1 cellular context compared by ENCODE assay signal in the genomic region with DNA sequence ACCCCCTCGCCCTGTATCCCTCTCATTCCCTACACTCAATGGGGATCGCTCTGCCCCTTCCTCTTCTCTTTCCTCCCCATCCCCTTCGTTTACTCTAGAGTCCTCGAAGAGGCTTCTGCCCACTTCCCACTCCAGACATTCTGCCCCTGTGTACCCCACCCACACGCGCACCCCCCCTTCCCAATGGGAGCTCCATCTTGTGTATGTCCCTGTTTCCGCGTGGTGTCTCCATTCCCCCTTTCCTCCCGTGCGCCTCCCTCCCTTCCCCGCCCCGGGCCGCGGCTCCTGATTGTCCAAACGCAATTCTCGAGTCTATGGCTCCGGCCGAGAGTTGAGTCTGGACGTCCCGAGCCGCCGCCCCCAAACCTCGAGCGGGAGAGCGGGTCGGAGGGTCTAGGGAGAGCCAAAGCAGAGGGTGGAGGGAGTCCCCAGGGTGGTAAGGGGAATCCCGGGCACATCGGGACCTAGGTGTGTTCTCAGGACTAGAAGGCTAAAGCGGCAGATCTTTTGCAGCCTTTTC.
TF ChIP-seq lines count a peak whose summit lies in the region.

No MANE protein-coding gene starts in this region.

TF ChIP-seq in K562, 482 proteins besides CTCF, POLR2A, EP300 and RAD21 (continued from another document and continues in another):
- TF ChIP-seq, protein P1, sequence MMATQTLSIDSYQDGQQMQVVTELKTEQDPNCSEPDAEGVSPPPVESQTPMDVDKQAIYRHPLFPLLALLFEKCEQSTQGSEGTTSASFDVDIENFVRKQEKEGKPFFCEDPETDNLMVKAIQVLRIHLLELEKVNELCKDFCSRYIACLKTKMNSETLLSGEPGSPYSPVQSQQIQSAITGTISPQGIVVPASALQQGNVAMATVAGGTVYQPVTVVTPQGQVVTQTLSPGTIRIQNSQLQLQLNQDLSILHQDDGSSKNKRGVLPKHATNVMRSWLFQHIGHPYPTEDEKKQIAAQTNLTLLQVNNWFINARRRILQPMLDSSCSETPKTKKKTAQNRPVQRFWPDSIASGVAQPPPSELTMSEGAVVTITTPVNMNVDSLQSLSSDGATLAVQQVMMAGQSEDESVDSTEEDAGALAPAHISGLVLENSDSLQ (IDR thresholded peaks at IDR 0.05) = no peak
- TF ChIP-seq ZBTB43 (CRISPR knock-in tag; IDR thresholded peaks at IDR 0.05) = peak; percentile 76; the same call in 1 of the 2 replicates
- TF ChIP-seq SETDB1 (IDR thresholded peaks at IDR 0.05; ENCODE audit: low read length) = no peak
- peak; percentile 22; the same call in 1 of the 2 replicates for TF ChIP-seq ELF4 (CRISPR knock-in tag; IDR thresholded peaks at IDR 0.05)
- no peak for TF ChIP-seq DMBX1 (CRISPR knock-in tag; IDR thresholded peaks at IDR 0.05; ENCODE audit: borderline replicate concordance)
- TF ChIP-seq DDX20 (tag; IDR thresholded peaks at IDR 0.05; ENCODE audit: low read depth) = no peak
- TF ChIP-seq GATAD2A (IDR thresholded peaks at IDR 0.05) = peak; percentile 30; the same call in 1 of the 2 replicates
- TF ChIP-seq ZNF584 (CRISPR knock-in tag; IDR thresholded peaks at IDR 0.05; ENCODE audit: low read depth) = no peak
- peak; percentile 22 for TF ChIP-seq PCBP1 (IDR thresholded peaks at IDR 0.05; ENCODE audit: low read depth, low read length, poor library complexity, severe bottlenecking)
- no peak for TF ChIP-seq NELFE (IDR thresholded peaks at IDR 0.05; ENCODE audit: insufficient read depth, insufficient read length)
- TF ChIP-seq ARID3A (IDR thresholded peaks at IDR 0.05; ENCODE audit: borderline replicate concordance, low read depth, low read length) = no peak
- TF ChIP-seq ZNF75A (CRISPR knock-in tag; IDR thresholded peaks at IDR 0.05) = no peak
- 0 out of 2 replicates have a peak, but pooled peaks have one; percentile 3 for TF ChIP-seq ZBTB7A (IDR thresholded peaks at IDR 0.05; ENCODE audit: borderline replicate concordance, control insufficient read depth, low read depth, low read length)
- no peak for TF ChIP-seq PHF20 (IDR thresholded peaks at IDR 0.05; ENCODE audit: partially characterized antibody)
- no peak for TF ChIP-seq ZFPM2 (CRISPR knock-in tag; IDR thresholded peaks at IDR 0.05)
- no peak for TF ChIP-seq SUPT5H (IDR thresholded peaks at IDR 0.05)
- TF ChIP-seq NR2F6 (CRISPR knock-in tag; IDR thresholded peaks at IDR 0.05) = no peak
- no peak for TF ChIP-seq RFX7 (CRISPR knock-in tag; IDR thresholded peaks at IDR 0.05)
- TF ChIP-seq E2F3 (CRISPR knock-in tag; IDR thresholded peaks at IDR 0.05) = no peak
- TF ChIP-seq MEF2A (IDR thresholded peaks at IDR 0.05; ENCODE audit: control insufficient read depth, low read depth, low read length) = no peak
- TF ChIP-seq NCOA6 (IDR thresholded peaks at IDR 0.05) = no peak
- TF ChIP-seq, protein P2, sequence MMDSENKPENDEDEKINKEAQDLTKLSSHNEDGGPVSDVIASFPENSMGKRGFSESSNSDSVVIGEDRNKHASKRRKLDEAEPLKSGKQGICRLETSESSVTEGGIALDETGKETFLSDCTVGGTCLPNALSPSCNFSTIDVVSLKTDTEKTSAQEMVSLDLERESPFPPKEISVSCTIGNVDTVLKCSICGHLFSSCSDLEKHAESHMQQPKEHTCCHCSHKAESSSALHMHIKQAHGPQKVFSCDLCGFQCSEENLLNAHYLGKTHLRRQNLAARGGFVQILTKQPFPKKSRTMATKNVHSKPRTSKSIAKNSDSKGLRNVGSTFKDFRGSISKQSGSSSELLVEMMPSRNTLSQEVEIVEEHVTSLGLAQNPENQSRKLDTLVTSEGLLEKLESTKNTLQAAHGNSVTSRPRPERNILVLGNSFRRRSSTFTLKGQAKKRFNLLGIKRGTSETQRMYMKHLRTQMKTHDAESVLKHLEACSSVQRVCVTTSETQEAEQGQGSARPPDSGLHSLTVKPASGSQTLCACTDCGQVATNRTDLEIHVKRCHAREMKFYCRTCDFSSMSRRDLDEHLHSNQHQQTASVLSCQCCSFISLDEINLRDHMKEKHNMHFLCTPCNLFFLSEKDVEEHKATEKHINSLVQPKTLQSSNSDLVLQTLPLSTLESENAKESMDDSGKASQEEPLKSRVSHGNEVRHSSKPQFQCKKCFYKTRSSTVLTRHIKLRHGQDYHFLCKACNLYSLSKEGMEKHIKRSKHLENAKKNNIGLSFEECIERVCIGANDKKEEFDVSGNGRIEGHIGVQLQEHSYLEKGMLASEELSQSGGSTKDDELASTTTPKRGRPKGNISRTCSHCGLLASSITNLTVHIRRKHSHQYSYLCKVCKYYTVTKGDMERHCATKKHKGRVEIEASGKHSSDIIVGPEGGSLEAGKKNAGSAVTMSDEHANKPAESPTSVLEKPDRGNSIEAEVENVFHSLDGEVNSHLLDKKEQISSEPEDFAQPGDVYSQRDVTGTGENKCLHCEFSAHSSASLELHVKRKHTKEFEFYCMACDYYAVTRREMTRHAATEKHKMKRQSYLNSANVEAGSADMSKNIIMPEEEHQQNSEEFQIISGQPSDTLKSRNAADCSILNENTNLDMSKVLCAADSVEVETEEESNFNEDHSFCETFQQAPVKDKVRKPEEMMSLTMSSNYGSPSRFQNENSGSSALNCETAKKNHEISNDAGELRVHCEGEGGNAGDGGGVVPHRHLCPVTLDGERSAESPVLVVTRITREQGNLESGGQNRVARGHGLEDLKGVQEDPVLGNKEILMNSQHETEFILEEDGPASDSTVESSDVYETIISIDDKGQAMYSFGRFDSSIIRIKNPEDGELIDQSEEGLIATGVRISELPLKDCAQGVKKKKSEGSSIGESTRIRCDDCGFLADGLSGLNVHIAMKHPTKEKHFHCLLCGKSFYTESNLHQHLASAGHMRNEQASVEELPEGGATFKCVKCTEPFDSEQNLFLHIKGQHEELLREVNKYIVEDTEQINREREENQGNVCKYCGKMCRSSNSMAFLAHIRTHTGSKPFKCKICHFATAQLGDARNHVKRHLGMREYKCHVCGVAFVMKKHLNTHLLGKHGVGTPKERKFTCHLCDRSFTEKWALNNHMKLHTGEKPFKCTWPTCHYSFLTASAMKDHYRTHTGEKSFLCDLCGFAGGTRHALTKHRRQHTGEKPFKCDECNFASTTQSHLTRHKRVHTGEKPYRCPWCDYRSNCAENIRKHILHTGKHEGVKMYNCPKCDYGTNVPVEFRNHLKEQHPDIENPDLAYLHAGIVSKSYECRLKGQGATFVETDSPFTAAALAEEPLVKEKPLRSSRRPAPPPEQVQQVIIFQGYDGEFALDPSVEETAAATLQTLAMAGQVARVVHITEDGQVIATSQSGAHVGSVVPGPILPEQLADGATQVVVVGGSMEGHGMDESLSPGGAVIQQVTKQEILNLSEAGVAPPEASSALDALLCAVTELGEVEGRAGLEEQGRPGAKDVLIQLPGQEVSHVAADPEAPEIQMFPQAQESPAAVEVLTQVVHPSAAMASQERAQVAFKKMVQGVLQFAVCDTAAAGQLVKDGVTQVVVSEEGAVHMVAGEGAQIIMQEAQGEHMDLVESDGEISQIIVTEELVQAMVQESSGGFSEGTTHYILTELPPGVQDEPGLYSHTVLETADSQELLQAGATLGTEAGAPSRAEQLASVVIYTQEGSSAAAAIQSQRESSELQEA (IDR thresholded peaks at IDR 0.05; ENCODE audit: low read depth) = no peak
- TF ChIP-seq BMI1 (IDR thresholded peaks at IDR 0.05; ENCODE audit: low read length) = no peak
- TF ChIP-seq LEF1 (IDR thresholded peaks at IDR 0.05) = no peak
- TF ChIP-seq IFI16 (CRISPR knock-in tag; IDR thresholded peaks at IDR 0.05) = no peak
- TF ChIP-seq, protein P3, sequence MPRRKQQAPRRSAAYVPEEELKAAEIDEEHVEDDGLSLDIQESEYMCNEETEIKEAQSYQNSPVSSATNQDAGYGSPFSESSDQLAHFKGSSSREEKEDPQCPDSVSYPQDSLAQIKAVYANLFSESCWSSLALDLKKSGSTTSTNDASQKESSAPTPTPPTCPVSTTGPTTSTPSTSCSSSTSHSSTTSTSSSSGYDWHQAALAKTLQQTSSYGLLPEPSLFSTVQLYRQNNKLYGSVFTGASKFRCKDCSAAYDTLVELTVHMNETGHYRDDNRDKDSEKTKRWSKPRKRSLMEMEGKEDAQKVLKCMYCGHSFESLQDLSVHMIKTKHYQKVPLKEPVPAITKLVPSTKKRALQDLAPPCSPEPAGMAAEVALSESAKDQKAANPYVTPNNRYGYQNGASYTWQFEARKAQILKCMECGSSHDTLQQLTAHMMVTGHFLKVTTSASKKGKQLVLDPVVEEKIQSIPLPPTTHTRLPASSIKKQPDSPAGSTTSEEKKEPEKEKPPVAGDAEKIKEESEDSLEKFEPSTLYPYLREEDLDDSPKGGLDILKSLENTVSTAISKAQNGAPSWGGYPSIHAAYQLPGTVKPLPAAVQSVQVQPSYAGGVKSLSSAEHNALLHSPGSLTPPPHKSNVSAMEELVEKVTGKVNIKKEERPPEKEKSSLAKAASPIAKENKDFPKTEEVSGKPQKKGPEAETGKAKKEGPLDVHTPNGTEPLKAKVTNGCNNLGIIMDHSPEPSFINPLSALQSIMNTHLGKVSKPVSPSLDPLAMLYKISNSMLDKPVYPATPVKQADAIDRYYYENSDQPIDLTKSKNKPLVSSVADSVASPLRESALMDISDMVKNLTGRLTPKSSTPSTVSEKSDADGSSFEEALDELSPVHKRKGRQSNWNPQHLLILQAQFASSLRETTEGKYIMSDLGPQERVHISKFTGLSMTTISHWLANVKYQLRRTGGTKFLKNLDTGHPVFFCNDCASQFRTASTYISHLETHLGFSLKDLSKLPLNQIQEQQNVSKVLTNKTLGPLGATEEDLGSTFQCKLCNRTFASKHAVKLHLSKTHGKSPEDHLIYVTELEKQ (CRISPR knock-in tag; IDR thresholded peaks at IDR 0.05) = no peak
- no peak for TF ChIP-seq ZNF785 (CRISPR knock-in tag; IDR thresholded peaks at IDR 0.05)
- TF ChIP-seq ZNF24 (IDR thresholded peaks at IDR 0.05) = no peak
- TF ChIP-seq COPS2 (conservative IDR thresholded peaks at IDR 0.05) = no peak
- TF ChIP-seq, protein P4, sequence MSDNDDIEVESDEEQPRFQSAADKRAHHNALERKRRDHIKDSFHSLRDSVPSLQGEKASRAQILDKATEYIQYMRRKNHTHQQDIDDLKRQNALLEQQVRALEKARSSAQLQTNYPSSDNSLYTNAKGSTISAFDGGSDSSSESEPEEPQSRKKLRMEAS (CRISPR knock-in tag; IDR thresholded peaks at IDR 0.05) = no peak
- no peak for TF ChIP-seq CHCHD3 (CRISPR knock-in tag; IDR thresholded peaks at IDR 0.05)
- no peak for TF ChIP-seq ILF3 (IDR thresholded peaks at IDR 0.05; ENCODE audit: borderline replicate concordance)
- TF ChIP-seq ZNF79 (CRISPR knock-in tag; IDR thresholded peaks at IDR 0.05; ENCODE audit: low read depth) = no peak
- no peak for TF ChIP-seq PHB (CRISPR knock-in tag; IDR thresholded peaks at IDR 0.05)
- no peak for TF ChIP-seq HDAC3 (IDR thresholded peaks at IDR 0.05; ENCODE audit: borderline replicate concordance, partially characterized antibody)
- TF ChIP-seq ZBTB34 (CRISPR knock-in tag; IDR thresholded peaks at IDR 0.05) = no peak
- peak; percentile 3; the same call in 1 of the 2 replicates for TF ChIP-seq ARID4B (CRISPR knock-in tag; IDR thresholded peaks at IDR 0.05)
